8 cellular contexts compared by ENCODE assay signal in genomic region chr6:7673063-7673536, GRCh38. TPM values are rescaled to one million over a fixed set of nuclear protein-coding genes. Genes with fewer than 3 reads are reported as not detected.
DNase-seq lines count a peak whose midpoint lies in the region; ATAC-seq and TF ChIP-seq lines count a peak whose summit lies in the region.

No MANE protein-coding gene starts in this region.

- H3K4me3 ChIP-seq in GM06990 (replicated peaks; ENCODE audit: low read depth, low read length): no peak overlapping the region

- TF ChIP-seq CTCF in GM06990 (IDR thresholded peaks at IDR 0.05; ENCODE audit: insufficient read depth, low read length, poor library complexity, severe bottlenecking): peak; percentile 3
- TF ChIP-seq CTCF in glutamatergic neuron (IDR thresholded peaks at IDR 0.05; ENCODE audit: partially characterized antibody, unreplicated experiment): no peak

- no peaks in the 10 kb centered on the region for H3K36me3 ChIP-seq in GM06990 (ENCODE audit: control insufficient read depth, insufficient read depth, low read length)

- H3K36me3 Mint-ChIP-seq in glutamatergic neuron (ENCODE audit: unreplicated experiment): no peaks in the 10 kb centered on the region
- H3K36me3 Mint-ChIP-seq in effector memory CD8-positive, alpha-beta T cell (ENCODE audit: insufficient read depth): no peaks in the 10 kb centered on the region

- H3K4me3 Mint-ChIP-seq in glutamatergic neuron (ENCODE audit: unreplicated experiment): peak overlapping the region; percentile 25
- H3K4me3 Mint-ChIP-seq in effector memory CD8-positive, alpha-beta T cell: no peak overlapping the region

- no peaks in the 10 kb centered on the region for H3K9me3 Mint-ChIP-seq in glutamatergic neuron (ENCODE audit: unreplicated experiment)
- no peaks in the 10 kb centered on the region for H3K9me3 Mint-ChIP-seq in effector memory CD8-positive, alpha-beta T cell

- H3K27ac Mint-ChIP-seq in glutamatergic neuron (ENCODE audit: unreplicated experiment): no peak overlapping the region
- no peak overlapping the region for H3K27ac Mint-ChIP-seq in effector memory CD8-positive, alpha-beta T cell

- no peak for ATAC-seq in effector memory CD8-positive, alpha-beta T cell (replicated peaks)
- ATAC-seq in GM21367 (IDR thresholded peaks at IDR 0.05; ENCODE audit: unreplicated experiment): no peak

- peaks cover 2% of the 10 kb centered on the region for H3K27me3 Mint-ChIP-seq in glutamatergic neuron (ENCODE audit: unreplicated experiment)
- peaks cover 38 to 74% of the 10 kb centered on the region in 2 donors for H3K27me3 Mint-ChIP-seq in effector memory CD8-positive, alpha-beta T cell

- DNase-seq in GM06990 (ENCODE audit: extremely low read depth, insufficient read length): peak; percentile 21
- DNase-seq in RPMI8226: peak; percentile 87
- no peak for DNase-seq in glutamatergic neuron
- peak; percentile 49 for DNase-seq in retina
- no peak for DNase-seq in Kasumi-1 (lab: John Stamatoyannopoulos, UW)
- no peak for DNase-seq in effector memory CD8-positive, alpha-beta T cell
- no peak for DNase-seq in NCI-H1092 treated with DMSO at 0.1 percent for 48 hours (lab: John Stamatoyannopoulos, UW)

- peaks cover 1% of the 10 kb centered on the region; the same call in 1 of the 2 replicates for H3K27me3 ChIP-seq in GM06990 (replicated peaks; ENCODE audit: control insufficient read depth, insufficient read depth, low read length)

- H3K4me1 Mint-ChIP-seq in glutamatergic neuron (ENCODE audit: low read depth, unreplicated experiment): peaks cover 3% of the 10 kb centered on the region
- no peaks in the 10 kb centered on the region for H3K4me1 Mint-ChIP-seq in effector memory CD8-positive, alpha-beta T cell (ENCODE audit: low read depth in 2 of 2)

RNA-seq across cellular contexts. Expression of gene BMP6, which starts 52.8 kb away (rescaled TPM):
- 0.25 TPM for total RNA-seq in glutamatergic neuron (ENCODE audit: unreplicated experiment)

Comparison
In these comparisons a context has a peak if more than half of its experiments do, and no peak if none do; other contexts are left out.
1. DNase-seq: peak in GM06990 (single experiment), RPMI8226 (single experiment) and retina (single experiment); none in glutamatergic neuron (single experiment), Kasumi-1 (0 of 2), effector memory CD8-positive, alpha-beta T cell (0 of 3) and NCI-H1092 treated with DMSO at 0.1 percent for 48 hours (single experiment).